16 cellular contexts compared by ENCODE assay signal in genomic region chr4:153577053-153577452, GRCh38.
DNase-seq lines count a peak whose midpoint lies in the region; ATAC-seq, FAIRE-seq and TF ChIP-seq lines count a peak whose summit lies in the region.
"Had no signal": no experiment of that assay in that cellular context is flagged by ENCODE, and none has a peak within 500 bp of the region (broad histone marks: within the 10 kb centered on the region; RNA-seq: fewer than 3 reads in every experiment).

No MANE protein-coding gene starts in this region.

- H3K9ac ChIP-seq in DND-41 (ENCODE audit: low read depth, low read length): no peak overlapping the region

- no peak overlapping the region for H3K4me3 Mint-ChIP-seq in activated CD8-positive, alpha-beta T cell treated with anti-CD3 and anti-CD28 coated beads for 36 hours
- H3K4me3 Mint-ChIP-seq in naive thymus-derived CD8-positive, alpha-beta T cell: peak overlapping the region in 1 of 10 donors; percentile 41
- H3K4me3 Mint-ChIP-seq: activated naive CD4-positive, alpha-beta T cell treated with anti-CD3 and anti-CD28 coated beads, Interleukin-2, amount 10 ng/mL, durations not matched to agents 7 days and 5 days; effector memory CD8-positive, alpha-beta T cell had no signal

- POLR2A ChIA-PET in activated CD8-positive, alpha-beta T cell treated with anti-CD3 and anti-CD28 coated beads for 36 hours (lab: Charles Lee): interaction anchor here (0.6 kb wide), 1 partner anchor 85 kb away, joined by 3 read pairs; no protein-coding TSS in a partner anchor
- POLR2A ChIA-PET in naive thymus-derived CD8-positive, alpha-beta T cell (lab: Charles Lee): interaction anchor here (0.7 to 1.9 kb wide), 3 partner anchors 111 to 229 kb away, joined by 3 to 7 read pairs (median 4); partner anchors contain the start of gene TMEM131L

- peaks cover 91% of the 10 kb centered on the region for H3K36me3 ChIP-seq in DND-41 (ENCODE audit: insufficient read depth, low read length)
- H3K36me3 ChIP-seq: cardiac muscle cell, sigmoid colon had no signal

- H3K9me3 ChIP-seq in DND-41 (ENCODE audit: insufficient read depth, low read length, severe bottlenecking): no peaks in the 10 kb centered on the region
- H3K9me3 ChIP-seq: sigmoid colon had no signal

- peaks cover 32% of the 10 kb centered on the region for H3K36me3 Mint-ChIP-seq in activated CD8-positive, alpha-beta T cell treated with anti-CD3 and anti-CD28 coated beads for 36 hours (ENCODE audit: low read depth)
- peaks cover 0 to 38% (median 3%) of the 10 kb centered on the region in 3 donors for H3K36me3 Mint-ChIP-seq in naive thymus-derived CD8-positive, alpha-beta T cell

- no peak for FAIRE-seq in RCC 7860 (lab: Jason Lieb, UNC)

- peaks cover 32% of the 10 kb centered on the region for H3K4me1 ChIP-seq in DND-41 (ENCODE audit: insufficient read depth, low read length)

- no peaks in the 10 kb centered on the region for H3K27me3 ChIP-seq in DND-41 (ENCODE audit: insufficient read depth, low read length, poor library complexity)
- H3K27me3 ChIP-seq: cardiac muscle cell, sigmoid colon had no signal

- peaks cover 56% of the 10 kb centered on the region for H4K20me1 ChIP-seq in DND-41 (ENCODE audit: insufficient read depth, low read length)

- DNase-seq in NCI-H510A treated with DMSO at 0.1 percent for 48 hours (lab: John Stamatoyannopoulos, UW): peak; percentile 10
- DNase-seq in NCI-H510A (lab: John Stamatoyannopoulos, UW): no peak
- no peak for DNase-seq in DND-41
- no peak for DNase-seq in activated CD8-positive, alpha-beta T cell treated with anti-CD3 and anti-CD28 coated beads for 36 hours
- no peak for DNase-seq in naive thymus-derived CD8-positive, alpha-beta T cell
- no peak for DNase-seq in RCC 7860 (ENCODE audit: low spot score)
- DNase-seq in NCI-H146 treated with DMSO at 0.1 percent for 48 hours (lab: John Stamatoyannopoulos, UW; ENCODE audit: unreplicated experiment): no peak
- DNase-seq: ACHN; activated naive CD4-positive, alpha-beta T cell treated with anti-CD3 and anti-CD28 coated beads, Interleukin-2, amount 10 ng/mL, durations not matched to agents 7 days and 5 days; effector memory CD8-positive, alpha-beta T cell; foreskin fibroblast; mesendoderm; nucleus accumbens; sigmoid colon had no signal

- H3K9me3 Mint-ChIP-seq in activated CD8-positive, alpha-beta T cell treated with anti-CD3 and anti-CD28 coated beads for 36 hours: no peaks in the 10 kb centered on the region
- H3K9me3 Mint-ChIP-seq in naive thymus-derived CD8-positive, alpha-beta T cell: no peaks in the 10 kb centered on the region
- H3K9me3 Mint-ChIP-seq: activated naive CD4-positive, alpha-beta T cell treated with anti-CD3 and anti-CD28 coated beads, Interleukin-2, amount 10 ng/mL, durations not matched to agents 7 days and 5 days; effector memory CD8-positive, alpha-beta T cell had no signal

- no peak overlapping the region for H3K4me2 ChIP-seq in DND-41 (ENCODE audit: insufficient read depth, low read length)

- no peak overlapping the region for H3K4me3 ChIP-seq in DND-41 (ENCODE audit: low read depth in 1 of 2, low read length in 2 of 2)
- H3K4me3 ChIP-seq: cardiac muscle cell, sigmoid colon had no signal

- no peak for TF ChIP-seq CTCF in DND-41 (IDR thresholded peaks at IDR 0.05; ENCODE audit: borderline replicate concordance, extremely low read depth, low read length, poor library complexity, severe bottlenecking)
- no peak for TF ChIP-seq CTCF in activated CD8-positive, alpha-beta T cell treated with anti-CD3 and anti-CD28 coated beads for 36 hours (IDR thresholded peaks at IDR 0.05)

- H3K27me3 Mint-ChIP-seq in activated CD8-positive, alpha-beta T cell treated with anti-CD3 and anti-CD28 coated beads for 36 hours: no peaks in the 10 kb centered on the region
- H3K27me3 Mint-ChIP-seq in naive thymus-derived CD8-positive, alpha-beta T cell: no peaks in the 10 kb centered on the region
- H3K27me3 Mint-ChIP-seq: activated naive CD4-positive, alpha-beta T cell treated with anti-CD3 and anti-CD28 coated beads, Interleukin-2, amount 10 ng/mL, durations not matched to agents 7 days and 5 days; effector memory CD8-positive, alpha-beta T cell had no signal

- peak overlapping the region; percentile 60 for H3K27ac ChIP-seq in DND-41 (ENCODE audit: low read length)
- H3K27ac ChIP-seq: cardiac muscle cell, sigmoid colon had no signal

- no peak overlapping the region for H2AFZ ChIP-seq in DND-41 (ENCODE audit: low read depth, low read length)

- peaks cover 55% of the 10 kb centered on the region for H3K4me1 Mint-ChIP-seq in activated CD8-positive, alpha-beta T cell treated with anti-CD3 and anti-CD28 coated beads for 36 hours (ENCODE audit: low read depth)
- H3K4me1 Mint-ChIP-seq in naive thymus-derived CD8-positive, alpha-beta T cell: peaks cover 23 to 67% (median 55%) of the 10 kb centered on the region in 4 donors

- H3K79me2 ChIP-seq in DND-41 (ENCODE audit: insufficient read depth, low read length): peaks cover 94% of the 10 kb centered on the region

- CTCF ChIA-PET in activated CD8-positive, alpha-beta T cell treated with anti-CD3 and anti-CD28 coated beads for 36 hours (lab: Charles Lee): interaction anchor here (0.9 to 2.8 kb wide), 5 partner anchors 36 to 234 kb away, joined by 3 to 11 read pairs (median 4); no protein-coding TSS in a partner anchor

- ATAC-seq in DND-41 (ENCODE audit: insufficient read depth, low read depth) (no peak), GM21529 (IDR thresholded peaks at IDR 0.05; ENCODE audit: unreplicated experiment) (no peak)
- ATAC-seq in activated CD8-positive, alpha-beta T cell treated with anti-CD3 and anti-CD28 coated beads for 36 hours: no peak
- ATAC-seq in naive thymus-derived CD8-positive, alpha-beta T cell: no peak
- ATAC-seq: effector memory CD8-positive, alpha-beta T cell had no signal

- peak overlapping the region; percentile 1 for H3K27ac Mint-ChIP-seq in activated CD8-positive, alpha-beta T cell treated with anti-CD3 and anti-CD28 coated beads for 36 hours
- H3K27ac Mint-ChIP-seq in naive thymus-derived CD8-positive, alpha-beta T cell: peak overlapping the region in 9 of 10 donors; percentile 2 to 81 (median 57)
- H3K27ac Mint-ChIP-seq: effector memory CD8-positive, alpha-beta T cell had no signal

- intact Hi-C loops in activated CD8-positive, alpha-beta T cell treated with anti-CD3 and anti-CD28 coated beads for 36 hours (cut with micrococcal nuclease): no loop called here
